ENCODE assay signal across 2 cellular contexts in genomic region chr10:94462130-94462529, GRCh38.
TF ChIP-seq lines count a peak whose summit lies in the region.

No MANE protein-coding gene starts in this region.

TF ChIP-seq in A549, 52 proteins besides CTCF, POLR2A, EP300 and RAD21:
- TF ChIP-seq CEBPB (IDR thresholded peaks at IDR 0.05) (no peak), MAFK (IDR thresholded peaks at IDR 0.05; ENCODE audit: partially characterized antibody) (peak; percentile 18)

TF ChIP-seq in HepG2, 621 proteins besides CTCF, POLR2A, EP300 and RAD21 (continues in another document):
- TF ChIP-seq KLF6 (CRISPR knock-in tag; IDR thresholded peaks at IDR 0.05): no peak
- TF ChIP-seq ZNF562 (CRISPR knock-in tag; IDR thresholded peaks at IDR 0.05; ENCODE audit: borderline replicate concordance): no peak
- TF ChIP-seq, protein P1, sequence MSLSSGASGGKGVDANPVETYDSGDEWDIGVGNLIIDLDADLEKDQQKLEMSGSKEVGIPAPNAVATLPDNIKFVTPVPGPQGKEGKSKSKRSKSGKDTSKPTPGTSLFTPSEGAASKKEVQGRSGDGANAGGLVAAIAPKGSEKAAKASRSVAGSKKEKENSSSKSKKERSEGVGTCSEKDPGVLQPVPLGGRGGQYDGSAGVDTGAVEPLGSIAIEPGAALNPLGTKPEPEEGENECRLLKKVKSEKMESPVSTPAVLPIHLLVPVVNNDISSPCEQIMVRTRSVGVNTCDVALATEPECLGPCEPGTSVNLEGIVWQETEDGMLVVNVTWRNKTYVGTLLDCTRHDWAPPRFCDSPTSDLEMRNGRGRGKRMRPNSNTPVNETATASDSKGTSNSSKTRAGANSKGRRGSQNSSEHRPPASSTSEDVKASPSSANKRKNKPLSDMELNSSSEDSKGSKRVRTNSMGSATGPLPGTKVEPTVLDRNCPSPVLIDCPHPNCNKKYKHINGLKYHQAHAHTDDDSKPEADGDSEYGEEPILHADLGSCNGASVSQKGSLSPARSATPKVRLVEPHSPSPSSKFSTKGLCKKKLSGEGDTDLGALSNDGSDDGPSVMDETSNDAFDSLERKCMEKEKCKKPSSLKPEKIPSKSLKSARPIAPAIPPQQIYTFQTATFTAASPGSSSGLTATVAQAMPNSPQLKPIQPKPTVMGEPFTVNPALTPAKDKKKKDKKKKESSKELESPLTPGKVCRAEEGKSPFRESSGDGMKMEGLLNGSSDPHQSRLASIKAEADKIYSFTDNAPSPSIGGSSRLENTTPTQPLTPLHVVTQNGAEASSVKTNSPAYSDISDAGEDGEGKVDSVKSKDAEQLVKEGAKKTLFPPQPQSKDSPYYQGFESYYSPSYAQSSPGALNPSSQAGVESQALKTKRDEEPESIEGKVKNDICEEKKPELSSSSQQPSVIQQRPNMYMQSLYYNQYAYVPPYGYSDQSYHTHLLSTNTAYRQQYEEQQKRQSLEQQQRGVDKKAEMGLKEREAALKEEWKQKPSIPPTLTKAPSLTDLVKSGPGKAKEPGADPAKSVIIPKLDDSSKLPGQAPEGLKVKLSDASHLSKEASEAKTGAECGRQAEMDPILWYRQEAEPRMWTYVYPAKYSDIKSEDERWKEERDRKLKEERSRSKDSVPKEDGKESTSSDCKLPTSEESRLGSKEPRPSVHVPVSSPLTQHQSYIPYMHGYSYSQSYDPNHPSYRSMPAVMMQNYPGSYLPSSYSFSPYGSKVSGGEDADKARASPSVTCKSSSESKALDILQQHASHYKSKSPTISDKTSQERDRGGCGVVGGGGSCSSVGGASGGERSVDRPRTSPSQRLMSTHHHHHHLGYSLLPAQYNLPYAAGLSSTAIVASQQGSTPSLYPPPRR (CRISPR knock-in tag; IDR thresholded peaks at IDR 0.05; ENCODE audit: borderline replicate concordance): peak; percentile 97
- TF ChIP-seq ZNF274 (CRISPR knock-in tag; IDR thresholded peaks at IDR 0.05): no peak
- 0 out of 2 replicates have a peak, but pooled peaks have one; percentile 41 for TF ChIP-seq ZBTB7B (CRISPR knock-in tag; IDR thresholded peaks at IDR 0.05)
- no peak for TF ChIP-seq NBN (conservative IDR thresholded peaks at IDR 0.05)
- peak; percentile 56 for TF ChIP-seq ISL2 (CRISPR knock-in tag; IDR thresholded peaks at IDR 0.05)
- TF ChIP-seq ZNF354B (CRISPR knock-in tag; IDR thresholded peaks at IDR 0.05): no peak
- 0 out of 2 replicates have a peak, but pooled peaks have one; percentile 13 for TF ChIP-seq KAT8 (CRISPR knock-in tag; IDR thresholded peaks at IDR 0.05)
- no peak for TF ChIP-seq ZNF501 (CRISPR knock-in tag; IDR thresholded peaks at IDR 0.05)
- TF ChIP-seq IRX3 (CRISPR knock-in tag; IDR thresholded peaks at IDR 0.05; ENCODE audit: borderline replicate concordance, low read depth): no peak
- TF ChIP-seq TGIF2 (CRISPR knock-in tag; IDR thresholded peaks at IDR 0.05): no peak
- TF ChIP-seq FOXJ3 (CRISPR knock-in tag; IDR thresholded peaks at IDR 0.05; ENCODE audit: borderline replicate concordance): peak; percentile 61; the same call in 1 of the 2 replicates
- TF ChIP-seq ZNF24 (IDR thresholded peaks at IDR 0.05): no peak
- TF ChIP-seq, protein P2, sequence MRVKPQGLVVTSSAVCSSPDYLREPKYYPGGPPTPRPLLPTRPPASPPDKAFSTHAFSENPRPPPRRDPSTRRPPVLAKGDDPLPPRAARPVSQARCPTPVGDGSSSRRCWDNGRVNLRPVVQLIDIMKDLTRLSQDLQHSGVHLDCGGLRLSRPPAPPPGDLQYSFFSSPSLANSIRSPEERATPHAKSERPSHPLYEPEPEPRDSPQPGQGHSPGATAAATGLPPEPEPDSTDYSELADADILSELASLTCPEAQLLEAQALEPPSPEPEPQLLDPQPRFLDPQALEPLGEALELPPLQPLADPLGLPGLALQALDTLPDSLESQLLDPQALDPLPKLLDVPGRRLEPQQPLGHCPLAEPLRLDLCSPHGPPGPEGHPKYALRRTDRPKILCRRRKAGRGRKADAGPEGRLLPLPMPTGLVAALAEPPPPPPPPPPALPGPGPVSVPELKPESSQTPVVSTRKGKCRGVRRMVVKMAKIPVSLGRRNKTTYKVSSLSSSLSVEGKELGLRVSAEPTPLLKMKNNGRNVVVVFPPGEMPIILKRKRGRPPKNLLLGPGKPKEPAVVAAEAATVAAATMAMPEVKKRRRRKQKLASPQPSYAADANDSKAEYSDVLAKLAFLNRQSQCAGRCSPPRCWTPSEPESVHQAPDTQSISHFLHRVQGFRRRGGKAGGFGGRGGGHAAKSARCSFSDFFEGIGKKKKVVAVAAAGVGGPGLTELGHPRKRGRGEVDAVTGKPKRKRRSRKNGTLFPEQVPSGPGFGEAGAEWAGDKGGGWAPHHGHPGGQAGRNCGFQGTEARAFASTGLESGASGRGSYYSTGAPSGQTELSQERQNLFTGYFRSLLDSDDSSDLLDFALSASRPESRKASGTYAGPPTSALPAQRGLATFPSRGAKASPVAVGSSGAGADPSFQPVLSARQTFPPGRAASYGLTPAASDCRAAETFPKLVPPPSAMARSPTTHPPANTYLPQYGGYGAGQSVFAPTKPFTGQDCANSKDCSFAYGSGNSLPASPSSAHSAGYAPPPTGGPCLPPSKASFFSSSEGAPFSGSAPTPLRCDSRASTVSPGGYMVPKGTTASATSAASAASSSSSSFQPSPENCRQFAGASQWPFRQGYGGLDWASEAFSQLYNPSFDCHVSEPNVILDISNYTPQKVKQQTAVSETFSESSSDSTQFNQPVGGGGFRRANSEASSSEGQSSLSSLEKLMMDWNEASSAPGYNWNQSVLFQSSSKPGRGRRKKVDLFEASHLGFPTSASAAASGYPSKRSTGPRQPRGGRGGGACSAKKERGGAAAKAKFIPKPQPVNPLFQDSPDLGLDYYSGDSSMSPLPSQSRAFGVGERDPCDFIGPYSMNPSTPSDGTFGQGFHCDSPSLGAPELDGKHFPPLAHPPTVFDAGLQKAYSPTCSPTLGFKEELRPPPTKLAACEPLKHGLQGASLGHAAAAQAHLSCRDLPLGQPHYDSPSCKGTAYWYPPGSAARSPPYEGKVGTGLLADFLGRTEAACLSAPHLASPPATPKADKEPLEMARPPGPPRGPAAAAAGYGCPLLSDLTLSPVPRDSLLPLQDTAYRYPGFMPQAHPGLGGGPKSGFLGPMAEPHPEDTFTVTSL (CRISPR knock-in tag; IDR thresholded peaks at IDR 0.05; ENCODE audit: borderline replicate concordance): peak; percentile 64; the same call in 1 of the 2 replicates
- TF ChIP-seq TEAD3 (CRISPR knock-in tag; optimal IDR thresholded peaks at IDR 0.05; ENCODE audit: borderline replicate concordance): peak; percentile 18
- no peak for TF ChIP-seq JARID2 (CRISPR knock-in tag; IDR thresholded peaks at IDR 0.05; ENCODE audit: insufficient replicate concordance)
- TF ChIP-seq, protein P3, sequence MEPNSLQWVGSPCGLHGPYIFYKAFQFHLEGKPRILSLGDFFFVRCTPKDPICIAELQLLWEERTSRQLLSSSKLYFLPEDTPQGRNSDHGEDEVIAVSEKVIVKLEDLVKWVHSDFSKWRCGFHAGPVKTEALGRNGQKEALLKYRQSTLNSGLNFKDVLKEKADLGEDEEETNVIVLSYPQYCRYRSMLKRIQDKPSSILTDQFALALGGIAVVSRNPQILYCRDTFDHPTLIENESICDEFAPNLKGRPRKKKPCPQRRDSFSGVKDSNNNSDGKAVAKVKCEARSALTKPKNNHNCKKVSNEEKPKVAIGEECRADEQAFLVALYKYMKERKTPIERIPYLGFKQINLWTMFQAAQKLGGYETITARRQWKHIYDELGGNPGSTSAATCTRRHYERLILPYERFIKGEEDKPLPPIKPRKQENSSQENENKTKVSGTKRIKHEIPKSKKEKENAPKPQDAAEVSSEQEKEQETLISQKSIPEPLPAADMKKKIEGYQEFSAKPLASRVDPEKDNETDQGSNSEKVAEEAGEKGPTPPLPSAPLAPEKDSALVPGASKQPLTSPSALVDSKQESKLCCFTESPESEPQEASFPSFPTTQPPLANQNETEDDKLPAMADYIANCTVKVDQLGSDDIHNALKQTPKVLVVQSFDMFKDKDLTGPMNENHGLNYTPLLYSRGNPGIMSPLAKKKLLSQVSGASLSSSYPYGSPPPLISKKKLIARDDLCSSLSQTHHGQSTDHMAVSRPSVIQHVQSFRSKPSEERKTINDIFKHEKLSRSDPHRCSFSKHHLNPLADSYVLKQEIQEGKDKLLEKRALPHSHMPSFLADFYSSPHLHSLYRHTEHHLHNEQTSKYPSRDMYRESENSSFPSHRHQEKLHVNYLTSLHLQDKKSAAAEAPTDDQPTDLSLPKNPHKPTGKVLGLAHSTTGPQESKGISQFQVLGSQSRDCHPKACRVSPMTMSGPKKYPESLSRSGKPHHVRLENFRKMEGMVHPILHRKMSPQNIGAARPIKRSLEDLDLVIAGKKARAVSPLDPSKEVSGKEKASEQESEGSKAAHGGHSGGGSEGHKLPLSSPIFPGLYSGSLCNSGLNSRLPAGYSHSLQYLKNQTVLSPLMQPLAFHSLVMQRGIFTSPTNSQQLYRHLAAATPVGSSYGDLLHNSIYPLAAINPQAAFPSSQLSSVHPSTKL (CRISPR knock-in tag; IDR thresholded peaks at IDR 0.05): peak; percentile 92
- TF ChIP-seq NKX3-1 (CRISPR knock-in tag; IDR thresholded peaks at IDR 0.05): peak; percentile 95
- no peak for TF ChIP-seq EEA1 (CRISPR knock-in tag; IDR thresholded peaks at IDR 0.05; ENCODE audit: borderline replicate concordance)
- TF ChIP-seq ZNF317 (CRISPR knock-in tag; IDR thresholded peaks at IDR 0.05): no peak
- TF ChIP-seq ZNF747 (CRISPR knock-in tag; IDR thresholded peaks at IDR 0.05; ENCODE audit: borderline replicate concordance): no peak
- no peak for TF ChIP-seq ARNT2 (CRISPR knock-in tag; IDR thresholded peaks at IDR 0.05; ENCODE audit: low read depth)
- TF ChIP-seq ADNP (CRISPR knock-in tag; IDR thresholded peaks at IDR 0.05): no peak
- no peak for TF ChIP-seq REL (CRISPR knock-in tag; conservative IDR thresholded peaks at IDR 0.05)
- peak; percentile 46; the same call in 1 of the 2 replicates for TF ChIP-seq SIX1 (CRISPR knock-in tag; IDR thresholded peaks at IDR 0.05; ENCODE audit: borderline replicate concordance)
- TF ChIP-seq KLF16 (CRISPR knock-in tag; IDR thresholded peaks at IDR 0.05): no peak
- TF ChIP-seq RBAK (CRISPR knock-in tag; IDR thresholded peaks at IDR 0.05): no peak
- TF ChIP-seq ZC3H13 (CRISPR knock-in tag; IDR thresholded peaks at IDR 0.05): no peak
- 0 out of 4 replicates have a peak, but pooled peaks of 1 of the 2 experiments have one; percentile 21 for TF ChIP-seq REST (IDR thresholded peaks at IDR 0.05; ENCODE audit: borderline replicate concordance in 1 of 2, low read depth in 1 of 2, low read length in 2 of 2)
- TF ChIP-seq LCORL (IDR thresholded peaks at IDR 0.05): peak; percentile 41; the same call in 1 of the 2 replicates
- peak; percentile 58; the same call in 1 of the 2 replicates for TF ChIP-seq LCORL (CRISPR knock-in tag; IDR thresholded peaks at IDR 0.05)
- peak; percentile 72 for TF ChIP-seq GATAD2A (CRISPR knock-in tag; IDR thresholded peaks at IDR 0.05)
- TF ChIP-seq CREB3 (CRISPR knock-in tag; IDR thresholded peaks at IDR 0.05): no peak
- peak; percentile 89 for TF ChIP-seq FOXA1 (IDR thresholded peaks at IDR 0.05)
- TF ChIP-seq FOXA1 (CRISPR knock-in tag; IDR thresholded peaks at IDR 0.05): peak; percentile 88
- peak; percentile 82 to 84 for TF ChIP-seq MAFK (conservative IDR thresholded peaks at IDR 0.05 in 1 of 2, IDR thresholded peaks at IDR 0.05 in 1 of 2; ENCODE audit: low read length in 2 of 2)
- no peak for TF ChIP-seq SOX6 (IDR thresholded peaks at IDR 0.05)
- peak; percentile 52; the same call in 1 of the 2 replicates for TF ChIP-seq SOX6 (CRISPR knock-in tag; IDR thresholded peaks at IDR 0.05)
- TF ChIP-seq MIXL1 (CRISPR knock-in tag; IDR thresholded peaks at IDR 0.05): 0 out of 2 replicates have a peak, but pooled peaks have one; percentile 47
- peak; percentile 99 for TF ChIP-seq NR2F6 (IDR thresholded peaks at IDR 0.05)
- peak; percentile 96 for TF ChIP-seq NR2F6 (CRISPR knock-in tag; IDR thresholded peaks at IDR 0.05)
- TF ChIP-seq PATZ1 (CRISPR knock-in tag; IDR thresholded peaks at IDR 0.05): peak; percentile 19; the same call in 1 of the 2 replicates
- peak; percentile 51 for TF ChIP-seq SAP130 (CRISPR knock-in tag; IDR thresholded peaks at IDR 0.05; ENCODE audit: low read depth)
- TF ChIP-seq BCL6 (CRISPR knock-in tag; IDR thresholded peaks at IDR 0.05): peak; percentile 95
